9 cellular contexts compared by ENCODE assay signal in genomic region chr5:178069909-178070308, GRCh38. TPM values are rescaled to one million over a fixed set of nuclear protein-coding genes. Genes with fewer than 3 reads are reported as not detected.
DNase-seq lines count a peak whose midpoint lies in the region; ATAC-seq and TF ChIP-seq lines count a peak whose summit lies in the region.
"Had no signal": no experiment of that assay in that cellular context is flagged by ENCODE, and none has a peak within 500 bp of the region (broad histone marks: within the 10 kb centered on the region; RNA-seq: fewer than 3 reads in every experiment).

No MANE protein-coding gene starts in this region.

- no peaks in the 10 kb centered on the region for H3K9me3 Mint-ChIP-seq in activated CD4-positive, alpha-beta T cell treated with anti-CD3 and anti-CD28 coated beads, Interleukin-2, amount 10 ng/mL, durations not matched to agents 7 days and 5 days

- no peak overlapping the region for H3K27ac ChIP-seq in hepatocyte

- peak; percentile 58 for DNase-seq in DMS 273 (lab: John Stamatoyannopoulos, UW; ENCODE audit: unreplicated experiment)
- no peak for DNase-seq in DMS 273 treated with DMSO at 0.1 percent for 48 hours (lab: John Stamatoyannopoulos, UW)
- DNase-seq in LHCN-M2 (ENCODE audit: low read depth): peak; percentile 34
- peak; percentile 45 for DNase-seq in activated CD4-positive, alpha-beta T cell treated with anti-CD3 and anti-CD28 coated beads, Interleukin-2, amount 10 ng/mL, durations not matched to agents 7 days and 5 days
- DNase-seq in hepatocyte (ENCODE audit: low spot score): peak; percentile 35
- no peak for DNase-seq in HPDE6-E6E7 (ENCODE audit: extremely low spot score)

- H3K4me1 ChIP-seq in hepatocyte (ENCODE audit: insufficient read depth): no peaks in the 10 kb centered on the region

- H3K4me2 ChIP-seq in hepatocyte: no peak overlapping the region

- WGBS in hepatocyte (ENCODE audit: low lambda C conversion rate, missing lambda C conversion rate): 47% methylated on average over 5 of the region's 5 CpGs

- H3K4me3 Mint-ChIP-seq in activated CD4-positive, alpha-beta T cell treated with anti-CD3 and anti-CD28 coated beads, Interleukin-2, amount 10 ng/mL, durations not matched to agents 7 days and 5 days: no peak overlapping the region

- POLR2A ChIA-PET in activated CD4-positive, alpha-beta T cell treated with anti-CD3 and anti-CD28 coated beads, Interleukin-2, amount 10 ng/mL, durations not matched to agents 7 days and 5 days (lab: Charles Lee): no interaction called here

- H3K27me3 Mint-ChIP-seq in activated CD4-positive, alpha-beta T cell treated with anti-CD3 and anti-CD28 coated beads, Interleukin-2, amount 10 ng/mL, durations not matched to agents 7 days and 5 days: peaks cover 13% of the 10 kb centered on the region

- H4K20me1 ChIP-seq in hepatocyte (ENCODE audit: insufficient read depth, poor library complexity, severe bottlenecking): no peaks in the 10 kb centered on the region

- H3K79me2 ChIP-seq in hepatocyte: no peaks in the 10 kb centered on the region

- no peak for ATAC-seq in HG02870 (IDR thresholded peaks at IDR 0.05; ENCODE audit: unreplicated experiment)
- ATAC-seq in GM21381 (IDR thresholded peaks at IDR 0.05; ENCODE audit: unreplicated experiment): no peak
- ATAC-seq: left colon had no signal

- H3K9me2 ChIP-seq in hepatocyte (replicated peaks; ENCODE audit: insufficient read depth): no peaks in the 10 kb centered on the region

- TF ChIP-seq CTCF in hepatocyte (IDR thresholded peaks at IDR 0.05; ENCODE audit: poor library complexity): no peak

- no peaks in the 10 kb centered on the region for H3K9me3 ChIP-seq in hepatocyte (ENCODE audit: low read depth)

- H3K4me3 ChIP-seq in hepatocyte: no peak overlapping the region

- CTCF ChIA-PET in activated CD4-positive, alpha-beta T cell treated with anti-CD3 and anti-CD28 coated beads, Interleukin-2, amount 10 ng/mL, durations not matched to agents 7 days and 5 days (lab: Charles Lee): no interaction called here

- no peak overlapping the region for H3K27ac Mint-ChIP-seq in activated CD4-positive, alpha-beta T cell treated with anti-CD3 and anti-CD28 coated beads, Interleukin-2, amount 10 ng/mL, durations not matched to agents 7 days and 5 days

- no peaks in the 10 kb centered on the region for H3K36me3 ChIP-seq in hepatocyte (replicated peaks; ENCODE audit: insufficient read depth, low read depth)

- H3K4me1 Mint-ChIP-seq in activated CD4-positive, alpha-beta T cell treated with anti-CD3 and anti-CD28 coated beads, Interleukin-2, amount 10 ng/mL, durations not matched to agents 7 days and 5 days: peaks cover 5% of the 10 kb centered on the region

- H3K27me3 ChIP-seq in hepatocyte: peaks cover 4% of the 10 kb centered on the region

- H2AFZ ChIP-seq in hepatocyte: no peak overlapping the region

- no peaks in the 10 kb centered on the region for H3K36me3 Mint-ChIP-seq in activated CD4-positive, alpha-beta T cell treated with anti-CD3 and anti-CD28 coated beads, Interleukin-2, amount 10 ng/mL, durations not matched to agents 7 days and 5 days (ENCODE audit: low read depth)

RNA-seq across cellular contexts. Expression of gene N4BP3, which starts 43.4 kb away (rescaled TPM):
- total RNA-seq in LHCN-M2 (2014; rRNA removed) (0.06 and 0.13 TPM in 2 replicates), hepatocyte (1.4 and 2.3 TPM in 2 replicates)
- 0.05 TPM for polyA plus RNA-seq in LHCN-M2 (2012)
- 1 to 10 TPM; 1.3 to 1.5 TPM for total RNA-seq in activated CD4-positive, alpha-beta T cell treated with anti-CD3 and anti-CD28 coated beads, Interleukin-2, amount 10 ng/mL, durations not matched to agents 7 days and 5 days
- polyA plus RNA-seq in hepatocyte: 1.3 and 1.6 TPM in 2 replicates

Comparison
In these comparisons a context has a peak if more than half of its experiments do, and no peak if none do; other contexts are left out.
1. DNase-seq: peak in DMS 273 (single experiment), LHCN-M2 (single experiment), activated CD4-positive, alpha-beta T cell treated with anti-CD3 and anti-CD28 coated beads, Interleukin-2, amount 10 ng/mL, durations not matched to agents 7 days and 5 days (single experiment) and hepatocyte (single experiment); none in DMS 273 treated with DMSO at 0.1 percent for 48 hours (single experiment) and HPDE6-E6E7 (single experiment).